Comparison of ENCODE assay signal across 18 cellular contexts in genomic region chr3:37763338-37763737, GRCh38.
"Had no signal": no experiment of that assay in that cellular context is flagged by ENCODE, and none has a peak within 500 bp of the region (broad histone marks: within the 10 kb centered on the region; RNA-seq: fewer than 3 reads in every experiment).

No MANE protein-coding gene starts in this region.

- H3K27me3 ChIP-seq: gastroesophageal sphincter, ovary, transverse colon had no signal

- H3K27ac ChIP-seq: brain microvascular endothelial cell, psoas muscle had no signal

- H3K36me3 ChIP-seq: brain microvascular endothelial cell, gastroesophageal sphincter, ovary, transverse colon had no signal

- DNase-seq: activated CD4-positive, alpha-beta T cell treated with anti-CD3 and anti-CD28 coated beads, Interleukin-2, amount 10 ng/mL, durations not matched to agents 7 days and 5 days; activated CD8-positive, alpha-beta memory T cell treated with anti-CD3 and anti-CD28 coated beads, Interleukin-2, amount 50 U/mL, for 4 hours; activated naive CD4-positive, alpha-beta T cell treated with anti-CD3 and anti-CD28 coated beads for 36 hours; activated T-cell treated with anti-CD3 and anti-CD28 coated beads, Interleukin-2, amount 50 U/mL, for 4 hours; cortex of kidney; erythroblast; immature natural killer cell; ovary; psoas muscle; stimulated activated CD4-positive, alpha-beta T cell treated with anti-CD3 and anti-CD28 coated beads, Interleukin-4, amount 100 ng/mL, for 24 hours; T1000; transverse colon had no signal

- ATAC-seq: activated CD4-positive, CD25-positive, alpha-beta regulatory T cell treated with anti-CD3 and anti-CD28 coated beads, Interleukin-2, amount 50 U/mL, for 24 hours; activated T-cell treated with anti-CD3 and anti-CD28 coated beads, Interleukin-2, amount 50 U/mL, for 4 hours; gastroesophageal sphincter; psoas muscle; sciatic nerve; stimulated activated effector memory CD8-positive, alpha-beta T cell treated with anti-CD3 and anti-CD28 coated beads, Interleukin-12 subunit alpha, Interleukin-12 subunit beta, amount 100 ng/mL, for 72 hours had no signal

- H3K9me3 ChIP-seq: gastroesophageal sphincter, ovary, psoas muscle, transverse colon had no signal

- H3K4me3 ChIP-seq: gastroesophageal sphincter, lung, ovary, psoas muscle, transverse colon had no signal
